27 cellular contexts compared by ENCODE assay signal in the genomic region with DNA sequence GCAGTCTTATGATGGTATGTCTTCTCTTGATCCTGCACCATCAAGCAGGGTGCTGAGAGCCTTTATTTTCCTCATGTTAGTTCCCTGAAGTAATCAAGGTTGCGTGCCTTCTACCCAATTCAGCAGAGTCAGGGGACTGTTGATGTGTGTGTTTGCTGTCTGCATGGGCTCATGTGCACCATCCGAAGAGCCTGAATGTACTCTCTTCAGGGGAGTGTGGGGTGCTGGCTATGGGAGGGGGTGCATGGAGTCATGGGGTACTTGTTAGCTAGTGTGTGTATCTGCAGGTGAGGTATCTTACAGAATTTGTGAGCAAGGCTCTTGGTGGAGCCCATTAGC.
"Had no signal": no experiment of that assay in that cellular context is flagged by ENCODE, and none has a peak within 500 bp of the region (broad histone marks: within the 10 kb centered on the region; RNA-seq: fewer than 3 reads in every experiment).

No MANE protein-coding gene starts in this region.

- H3K27ac Mint-ChIP-seq: activated CD4-positive, alpha-beta T cell treated with anti-CD3 and anti-CD28 coated beads, Interleukin-2, amount 10 ng/mL, durations not matched to agents 7 days and 5 days; activated CD8-positive, alpha-beta T cell treated with anti-CD3 and anti-CD28 coated beads for 36 hours; activated naive CD4-positive, alpha-beta T cell treated with anti-CD3 and anti-CD28 coated beads, Interleukin-2, amount 10 ng/mL, durations not matched to agents 7 days and 5 days; activated naive CD4-positive, alpha-beta T cell treated with anti-CD3 and anti-CD28 coated beads, Interleukin-2, amount 50 U/mL, for 72 hours; activated naive CD8-positive, alpha-beta T cell treated with anti-CD3 and anti-CD28 coated beads, Interleukin-2, amount 10 ng/mL, durations not matched to agents 7 days and 5 days; activated T-helper 1 cell treated with anti-CD3 and anti-CD28 coated beads, Interleukin-12 subunit alpha, Interleukin-12 subunit beta, Interleukin-2, Interleukin-4 antibody, amounts not matched to agents 30 ng/mL and 10 ng/mL and 1 ng/mL, durations not matched to agents 14 hours and 24 hours and 36 hours; activated T-helper 2 cell treated with anti-CD3 and anti-CD28 coated beads, Interferon-gamma antibody, Interleukin-2, Interleukin-4, amounts not matched to agents 10 μg/mL and 5 μg/mL and 100 μg/mL, durations not matched to agents 14 hours and 24 hours and 36 hours; brain had no signal

- H3K4me1 Mint-ChIP-seq: activated CD4-positive, alpha-beta T cell treated with anti-CD3 and anti-CD28 coated beads, Interleukin-2, amount 10 ng/mL, durations not matched to agents 7 days and 5 days; activated naive CD4-positive, alpha-beta T cell treated with anti-CD3 and anti-CD28 coated beads, Interleukin-2, amount 10 ng/mL, durations not matched to agents 7 days and 5 days; activated naive CD8-positive, alpha-beta T cell treated with anti-CD3 and anti-CD28 coated beads, Interleukin-2, amount 10 ng/mL, durations not matched to agents 7 days and 5 days; brain had no signal

- H3K27me3 ChIP-seq: ascending aorta, breast epithelium, cardiac muscle cell, colonic mucosa had no signal

- H3K4me3 ChIP-seq: ascending aorta, breast epithelium, cardiac muscle cell, colonic mucosa had no signal

- H3K4me1 ChIP-seq: ascending aorta, breast epithelium, colonic mucosa had no signal

- H3K4me3 Mint-ChIP-seq: activated CD4-positive, alpha-beta T cell treated with anti-CD3 and anti-CD28 coated beads, Interleukin-2, amount 10 ng/mL, durations not matched to agents 7 days and 5 days; activated CD8-positive, alpha-beta T cell treated with anti-CD3 and anti-CD28 coated beads for 36 hours; activated naive CD4-positive, alpha-beta T cell treated with anti-CD3 and anti-CD28 coated beads, Interleukin-2, amount 10 ng/mL, durations not matched to agents 7 days and 5 days; activated naive CD8-positive, alpha-beta T cell treated with anti-CD3 and anti-CD28 coated beads, Interleukin-2, amount 10 ng/mL, durations not matched to agents 7 days and 5 days; activated T-helper 1 cell treated with anti-CD3 and anti-CD28 coated beads, Interleukin-12 subunit alpha, Interleukin-12 subunit beta, Interleukin-2, Interleukin-4 antibody, amounts not matched to agents 30 ng/mL and 10 ng/mL and 1 ng/mL, durations not matched to agents 14 hours and 24 hours and 36 hours; brain had no signal

- ATAC-seq: activated CD8-positive, alpha-beta T cell treated with anti-CD3 and anti-CD28 coated beads for 36 hours; activated naive CD4-positive, alpha-beta T cell treated with anti-CD3 and anti-CD28 coated beads, Interleukin-2, amount 50 U/mL, for 72 hours; esophagus mucosa had no signal

- H3K36me3 ChIP-seq: ascending aorta, breast epithelium, cardiac muscle cell, colonic mucosa had no signal

- H3K27ac ChIP-seq: ascending aorta, breast epithelium, cardiac muscle cell, colonic mucosa had no signal

- DNase-seq: activated CD4-positive, alpha-beta T cell treated with anti-CD3 and anti-CD28 coated beads for 1 hour; activated CD4-positive, alpha-beta T cell treated with anti-CD3 and anti-CD28 coated beads for 4 hours; activated CD4-positive, alpha-beta T cell treated with anti-CD3 and anti-CD28 coated beads, Interleukin-2, amount 10 ng/mL, durations not matched to agents 7 days and 5 days; activated CD4-positive, alpha-beta T cell treated with anti-CD3 and anti-CD28 coated beads, Interleukin-2, amount 50 U/mL, for 48 hours; activated CD8-positive, alpha-beta memory T cell treated with anti-CD3 and anti-CD28 coated beads for 24 hours; activated CD8-positive, alpha-beta T cell treated with anti-CD3 and anti-CD28 coated beads for 36 hours; activated effector memory CD4-positive, alpha-beta T cell treated with anti-CD3 and anti-CD28 coated beads, Interleukin-2, amount 50 U/mL, for 16 hours; activated naive CD4-positive, alpha-beta T cell; activated naive CD4-positive, alpha-beta T cell treated with anti-CD3 and anti-CD28 coated beads, Interleukin-2, amount 10 ng/mL, durations not matched to agents 7 days and 5 days; activated naive CD8-positive, alpha-beta T cell treated with anti-CD3 and anti-CD28 coated beads, Interleukin-2, amount 10 ng/mL, durations not matched to agents 7 days and 5 days; activated T-cell treated with anti-CD3 and anti-CD28 coated beads, Interleukin-2, amount 50 U/mL, for 1 hour; activated T-cell treated with anti-CD3 and anti-CD28 coated beads, Interleukin-2, amount 50 U/mL, for 48 hours; central memory CD4-positive, alpha-beta T cell; cerebellar nuclear complex; colonic mucosa; effector CD8-positive, alpha-beta T cell; foreskin fibroblast; head of caudate nucleus; T-helper 2 cell had no signal

- H3K9me3 Mint-ChIP-seq: activated T-helper 2 cell treated with anti-CD3 and anti-CD28 coated beads, Interferon-gamma antibody, Interleukin-2, Interleukin-4, amounts not matched to agents 10 μg/mL and 5 μg/mL and 100 μg/mL, durations not matched to agents 14 hours and 24 hours and 36 hours had no signal

- H3K36me3 Mint-ChIP-seq: activated naive CD4-positive, alpha-beta T cell treated with anti-CD3 and anti-CD28 coated beads, Interleukin-2, amount 10 ng/mL, durations not matched to agents 7 days and 5 days; activated naive CD8-positive, alpha-beta T cell treated with anti-CD3 and anti-CD28 coated beads, Interleukin-2, amount 10 ng/mL, durations not matched to agents 7 days and 5 days had no signal

- H3K9me3 ChIP-seq: colonic mucosa had no signal

- H3K27me3 Mint-ChIP-seq: brain had no signal
